Comparison of ENCODE assay signal across 17 cellular contexts in the genomic region with DNA sequence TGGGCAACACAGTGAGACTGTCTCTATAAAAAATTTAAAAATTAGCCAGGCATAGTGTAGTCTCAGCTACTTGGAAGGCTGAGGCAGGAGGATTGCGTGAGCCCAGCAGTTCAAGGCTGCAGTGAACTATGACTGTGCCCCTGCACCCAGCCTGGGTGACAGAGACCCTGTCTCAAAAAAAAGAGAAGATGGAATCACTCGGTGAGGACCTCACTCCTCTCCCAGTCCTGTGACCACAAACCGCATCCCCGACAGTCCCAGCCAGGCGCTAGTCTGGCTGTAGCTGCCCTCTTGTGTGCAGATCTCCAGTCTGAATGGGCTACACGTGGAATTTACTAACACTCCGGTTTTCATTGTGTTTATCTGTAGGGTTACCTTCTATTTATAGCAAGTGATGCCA. TPM values are rescaled to one million over a fixed set of nuclear protein-coding genes. Genes with fewer than 3 reads are reported as not detected.
DNase-seq lines count a peak whose midpoint lies in the region; ATAC-seq, FAIRE-seq and TF ChIP-seq lines count a peak whose summit lies in the region.
"Had no signal": no experiment of that assay in that cellular context is flagged by ENCODE, and none has a peak within 500 bp of the region (broad histone marks: within the 10 kb centered on the region; RNA-seq: fewer than 3 reads in every experiment).

No MANE protein-coding gene starts in this region.

- no peaks in the 10 kb centered on the region for H3K9me3 Mint-ChIP-seq in dendritic cell treated with granulocyte-macrophage colony-stimulating factor and Interleukin-4, amounts not matched to agents 40 ng/mL and 50 ng/mL, for 4 days
- no peaks in the 10 kb centered on the region for H3K9me3 Mint-ChIP-seq in stimulated activated memory B cell treated with anti-CD40 and anti-IgM and Interleukin-4, amounts not matched to agents 10 μg/mL and 1 μg/mL and 100 μg/mL, for 72 hours
- H3K9me3 Mint-ChIP-seq: CD8-positive, alpha-beta T cell; GM23338 had no signal

- intact Hi-C loops in dendritic cell treated with granulocyte-macrophage colony-stimulating factor and Interleukin-4, amounts not matched to agents 40 ng/mL and 50 ng/mL, for 4 days (cut with micrococcal nuclease) = no loop called here

- FAIRE-seq in frontal cortex (lab: Jason Lieb, UNC) = no peak

- H3K4me3 Mint-ChIP-seq in dendritic cell treated with granulocyte-macrophage colony-stimulating factor and Interleukin-4, amounts not matched to agents 40 ng/mL and 50 ng/mL, for 4 days = no peak overlapping the region
- H3K4me3 Mint-ChIP-seq in stimulated activated memory B cell treated with anti-CD40 and anti-IgM and Interleukin-4, amounts not matched to agents 10 μg/mL and 1 μg/mL and 100 μg/mL, for 72 hours = peak overlapping the region; percentile 12
- H3K4me3 Mint-ChIP-seq: CD8-positive, alpha-beta T cell; GM23338 had no signal

- TF ChIP-seq POLR2A in GM19193 (IDR thresholded peaks at IDR 0.05; ENCODE audit: extremely low read depth, insufficient read depth, insufficient read length) = peak; percentile 21

- no peaks in the 10 kb centered on the region for H3K27me3 Mint-ChIP-seq in dendritic cell treated with granulocyte-macrophage colony-stimulating factor and Interleukin-4, amounts not matched to agents 40 ng/mL and 50 ng/mL, for 4 days
- no peaks in the 10 kb centered on the region for H3K27me3 Mint-ChIP-seq in stimulated activated memory B cell treated with anti-CD40 and anti-IgM and Interleukin-4, amounts not matched to agents 10 μg/mL and 1 μg/mL and 100 μg/mL, for 72 hours

- peak; percentile 2 for ATAC-seq in stimulated activated memory B cell treated with anti-CD40 and anti-IgM and Interleukin-4, amounts not matched to agents 10 μg/mL and 1 μg/mL and 100 μg/mL, for 72 hours
- no peak for ATAC-seq in GM18511 (IDR thresholded peaks at IDR 0.05; ENCODE audit: unreplicated experiment)
- ATAC-seq: CD8-positive, alpha-beta T cell had no signal

- peaks cover 73% of the 10 kb centered on the region for H3K36me3 Mint-ChIP-seq in dendritic cell treated with granulocyte-macrophage colony-stimulating factor and Interleukin-4, amounts not matched to agents 40 ng/mL and 50 ng/mL, for 4 days (ENCODE audit: low read depth)
- H3K36me3 Mint-ChIP-seq in stimulated activated memory B cell treated with anti-CD40 and anti-IgM and Interleukin-4, amounts not matched to agents 10 μg/mL and 1 μg/mL and 100 μg/mL, for 72 hours = peaks cover 24% of the 10 kb centered on the region

- peaks cover 61% of the 10 kb centered on the region for H3K4me1 Mint-ChIP-seq in dendritic cell treated with granulocyte-macrophage colony-stimulating factor and Interleukin-4, amounts not matched to agents 40 ng/mL and 50 ng/mL, for 4 days (ENCODE audit: low read depth)
- H3K4me1 Mint-ChIP-seq in stimulated activated memory B cell treated with anti-CD40 and anti-IgM and Interleukin-4, amounts not matched to agents 10 μg/mL and 1 μg/mL and 100 μg/mL, for 72 hours = peaks cover 87% of the 10 kb centered on the region
- H3K4me1 Mint-ChIP-seq: GM23338 had no signal

- DNase-seq in MV-4-11 (lab: John Stamatoyannopoulos, UW) (peak; percentile 59), frontal cortex (ENCODE audit: low spot score in 2 of 2) (no peak)
- DNase-seq in activated CD4-positive, alpha-beta T cell treated with anti-CD3 and anti-CD28 coated beads for 4 hours = no peak
- DNase-seq: CD8-positive, alpha-beta T cell; DMS153; EL; GF-D8; NCI-H1694 treated with DMSO at 0.1 percent for 48 hours; NCI-H446; NCI-H526 treated with DMSO at 0.1 percent for 48 hours; PC-9; RPMI8226 had no signal

- peak overlapping the region; percentile 62 for H3K27ac Mint-ChIP-seq in dendritic cell treated with granulocyte-macrophage colony-stimulating factor and Interleukin-4, amounts not matched to agents 40 ng/mL and 50 ng/mL, for 4 days
- H3K27ac Mint-ChIP-seq in stimulated activated memory B cell treated with anti-CD40 and anti-IgM and Interleukin-4, amounts not matched to agents 10 μg/mL and 1 μg/mL and 100 μg/mL, for 72 hours = peak overlapping the region; percentile 62
- H3K27ac Mint-ChIP-seq: CD8-positive, alpha-beta T cell; GM23338 had no signal

RNA-seq across cellular contexts. Expression of a gene that starts 11.1 kb away (rescaled TPM):
- total RNA-seq in frontal cortex = 8.2 TPM

RNA-seq across cellular contexts. Expression of a gene that starts 13.2 kb away (rescaled TPM):
- total RNA-seq in frontal cortex = 31.4 TPM

RNA-seq across cellular contexts. Expression of a gene that starts 54.1 kb away (rescaled TPM):
- total RNA-seq in frontal cortex = under 0.01 TPM
